ENCODE assay signal across 22 cellular contexts in genomic region chr2:24538720-24539119, GRCh38. TPM values are rescaled to one million over a fixed set of nuclear protein-coding genes. Genes with fewer than 3 reads are reported as not detected.
DNase-seq lines count a peak whose midpoint lies in the region; ATAC-seq, FAIRE-seq and TF ChIP-seq lines count a peak whose summit lies in the region.
"Had no signal": no experiment of that assay in that cellular context is flagged by ENCODE, and none has a peak within 500 bp of the region (broad histone marks: within the 10 kb centered on the region; RNA-seq: fewer than 3 reads in every experiment).

No MANE protein-coding gene starts in this region.

- peaks cover 7% of the 10 kb centered on the region for H3K4me1 ChIP-seq in OCI-LY7 (ENCODE audit: insufficient read depth, low read length, poor library complexity, severe bottlenecking)
- no peaks in the 10 kb centered on the region for H3K4me1 ChIP-seq in right lobe of liver
- H3K4me1 ChIP-seq: BLaER1, lower lobe of right lung, SJSA1 had no signal

- H3K27me3 Mint-ChIP-seq in T-cell = no peaks in the 10 kb centered on the region
- H3K27me3 Mint-ChIP-seq: effector memory CD8-positive, alpha-beta T cell; natural killer cell treated with Interleukin-12 subunit alpha and Interleukin-12 subunit beta and Interleukin-15 and Interleukin-18, amount 100 ng/mL, for 72 hours; T-helper 17 cell had no signal

- no TSS peak for BruUV-seq in OCI-LY7 (replicated peaks; lab: Mats Ljungman, UMichigan)

- H3K4me3 ChIP-seq in GM12865 (ENCODE audit: low read depth, low read length) (no peak overlapping the region), OCI-LY7 (ENCODE audit: low read depth, low read length, poor library complexity, severe bottlenecking) (no peak overlapping the region), right lobe of liver (no peak overlapping the region)
- H3K4me3 ChIP-seq: BLaER1, coronary artery, lower lobe of right lung, SJSA1, transverse colon had no signal

- no peak overlapping the region for H2AFZ ChIP-seq in OCI-LY7 (ENCODE audit: low read length)

- H3K27me3 ChIP-seq in right lobe of liver = no peaks in the 10 kb centered on the region
- H3K27me3 ChIP-seq: BLaER1, SJSA1, transverse colon had no signal

- no peaks in the 10 kb centered on the region for H4K20me1 ChIP-seq in OCI-LY7 (ENCODE audit: insufficient read depth, low read length)
- H4K20me1 ChIP-seq: BLaER1 had no signal

- TF ChIP-seq CTCF in GM12865 (IDR thresholded peaks at IDR 0.05; ENCODE audit: insufficient read depth, low read depth, low read length, missing control alignments) = no peak
- no peak for TF ChIP-seq CTCF in OCI-LY7 (conservative IDR thresholded peaks at IDR 0.05; ENCODE audit: low read length)
- TF ChIP-seq CTCF in right lobe of liver (IDR thresholded peaks at IDR 0.05) = no peak

- H3K9me2 ChIP-seq in OCI-LY7 (ENCODE audit: insufficient read depth, low read length) = no peaks in the 10 kb centered on the region

- H3K9me3 ChIP-seq in OCI-LY7 (ENCODE audit: low read length) (peaks cover 9% of the 10 kb centered on the region; the same call in 1 of the 2 replicates), right lobe of liver (no peaks in the 10 kb centered on the region)
- H3K9me3 ChIP-seq: lower lobe of right lung, SJSA1, transverse colon had no signal

- H3K36me3 ChIP-seq in OCI-LY7 (ENCODE audit: insufficient read depth, low read length) (no peaks in the 10 kb centered on the region), right lobe of liver (no peaks in the 10 kb centered on the region)
- H3K36me3 ChIP-seq: lower lobe of right lung, SJSA1, transverse colon had no signal

- H3K4me2 ChIP-seq in OCI-LY7 (ENCODE audit: low read length) = no peak overlapping the region
- H3K4me2 ChIP-seq: BLaER1 had no signal

- H3K79me2 ChIP-seq in OCI-LY7 (ENCODE audit: insufficient read depth, low read depth, low read length) = no peaks in the 10 kb centered on the region

- peak overlapping the region; percentile 63 for H3K27ac Mint-ChIP-seq in stimulated activated effector memory CD8-positive, alpha-beta T cell treated with anti-CD3 and anti-CD28 coated beads, Interleukin-12 subunit alpha, Interleukin-12 subunit beta, amount 100 ng/mL, for 72 hours
- H3K27ac Mint-ChIP-seq in T-cell = no peak overlapping the region
- H3K27ac Mint-ChIP-seq: effector memory CD8-positive, alpha-beta T cell; T-helper 17 cell had no signal

- no peaks in the 10 kb centered on the region for H3K36me3 Mint-ChIP-seq in stimulated activated effector memory CD8-positive, alpha-beta T cell treated with anti-CD3 and anti-CD28 coated beads, Interleukin-12 subunit alpha, Interleukin-12 subunit beta, amount 100 ng/mL, for 72 hours
- H3K36me3 Mint-ChIP-seq in T-cell = peaks cover 50% of the 10 kb centered on the region

- H3K4me3 Mint-ChIP-seq in stimulated activated effector memory CD8-positive, alpha-beta T cell treated with anti-CD3 and anti-CD28 coated beads, Interleukin-12 subunit alpha, Interleukin-12 subunit beta, amount 100 ng/mL, for 72 hours = no peak overlapping the region
- no peak overlapping the region for H3K4me3 Mint-ChIP-seq in T-cell
- H3K4me3 Mint-ChIP-seq: effector memory CD8-positive, alpha-beta T cell; natural killer cell treated with Interleukin-12 subunit alpha and Interleukin-12 subunit beta and Interleukin-15 and Interleukin-18, amount 100 ng/mL, for 72 hours; T-helper 17 cell had no signal

- peaks cover 68% of the 10 kb centered on the region for H3K4me1 Mint-ChIP-seq in stimulated activated effector memory CD8-positive, alpha-beta T cell treated with anti-CD3 and anti-CD28 coated beads, Interleukin-12 subunit alpha, Interleukin-12 subunit beta, amount 100 ng/mL, for 72 hours
- peaks cover 48 to 61% (median 58%) of the 10 kb centered on the region in 3 donors for H3K4me1 Mint-ChIP-seq in T-cell

- POLR2A ChIA-PET in OCI-LY7 (lab: Charles Lee) = no interaction called here
- POLR2A ChIA-PET in T-cell (lab: Charles Lee) = interaction anchor here in 1 of 2 donors (0.6 kb wide), 1 partner anchor 53 kb away, joined by 4 read pairs; no protein-coding TSS in a partner anchor

- TF ChIP-seq POLR2A in right lobe of liver (IDR thresholded peaks at IDR 0.05) = no peak

- in situ Hi-C loops in KBM-7 (cut with MboI; ENCODE audit: low pct_unique_long_range_greater_than_20kb, low sequenced_read_pairs) = no loop called here

- intact Hi-C loops in OCI-LY7 (cut with micrococcal nuclease; ENCODE audit: unreplicated experiment) (no loop called here), right lobe of liver (cut with DNase I) (no loop called here)

- peaks cover 7% of the 10 kb centered on the region for H3K9me3 Mint-ChIP-seq in stimulated activated effector memory CD8-positive, alpha-beta T cell treated with anti-CD3 and anti-CD28 coated beads, Interleukin-12 subunit alpha, Interleukin-12 subunit beta, amount 100 ng/mL, for 72 hours
- H3K9me3 Mint-ChIP-seq in T-cell = peaks cover 13 to 36% (median 26%) of the 10 kb centered on the region in 3 donors

- no peak for ATAC-seq in stimulated activated effector memory CD8-positive, alpha-beta T cell treated with anti-CD3 and anti-CD28 coated beads, Interleukin-12 subunit alpha, Interleukin-12 subunit beta, amount 100 ng/mL, for 72 hours
- ATAC-seq in T-cell (replicated peaks in 1 of 4) = no peak
- ATAC-seq in right lobe of liver = no peak
- ATAC-seq: effector memory CD8-positive, alpha-beta T cell; lower lobe of right lung; natural killer cell treated with Interleukin-12 subunit alpha and Interleukin-12 subunit beta and Interleukin-15 and Interleukin-18, amount 100 ng/mL, for 72 hours; Panc1; T-helper 17 cell had no signal

- no peak for FAIRE-seq in frontal cortex (lab: Jason Lieb, UNC)
- FAIRE-seq: astrocyte, H54 had no signal

- H3K27ac ChIP-seq in OCI-LY7 (ENCODE audit: low read depth, low read length, poor library complexity, severe bottlenecking) (no peak overlapping the region), right lobe of liver (no peak overlapping the region)
- H3K27ac ChIP-seq: BLaER1, coronary artery, lower lobe of right lung, SJSA1, transverse colon had no signal

- DNase-seq in GM12865 (ENCODE audit: low read depth) (peak; percentile 8), KBM-7 (peak; percentile 40), OCI-LY7 (ENCODE audit: low spot score) (peak; percentile 46), T-cell (no peak), right lobe of liver (no peak), frontal cortex (ENCODE audit: low spot score in 2 of 2) (no peak)
- DNase-seq in stimulated activated effector memory CD8-positive, alpha-beta T cell treated with anti-CD3 and anti-CD28 coated beads, Interleukin-12 subunit alpha, Interleukin-12 subunit beta, amount 100 ng/mL, for 72 hours (ENCODE audit: low spot score in 2 of 2) = no peak
- DNase-seq: activated gamma-delta T cell treated with Interleukin-2 at 50 U/mL for 16 hours; activated T-cell treated with anti-CD3 and anti-CD28 coated beads, Interleukin-2, amount 50 U/mL, for 1 hour; DND-41; effector memory CD8-positive, alpha-beta T cell; erythroblast; lower lobe of right lung; T-helper 17 cell; transverse colon had no signal

- CTCF ChIA-PET in OCI-LY7 (lab: Charles Lee; ENCODE audit: unreplicated experiment) = no interaction called here
- CTCF ChIA-PET in T-cell (lab: Charles Lee) = no interaction called here

- WGBS in right lobe of liver (ENCODE audit: insufficient coverage, low coverage, low lambda C conversion rate, missing lambda C conversion rate) = 61% methylated on average over 4 of the region's 4 CpGs

RNA-seq across cellular contexts. Expression of gene NCOA1, which starts 47.7 kb away (rescaled TPM):
- total RNA-seq in OCI-LY7 (2014; rRNA removed; shearing (Covaris generic)) = 4.3 and 6.1 TPM in 2 replicates
- total RNA-seq in OCI-LY7 (2022) = 12.1 and 17.5 TPM in 2 replicates
- 10 to 100 TPM; 34.7 to 55.5 (median 37.6) TPM for total RNA-seq in T-cell
- 10 to 100 TPM; 13.5 to 18.9 (median 16.4) TPM for total RNA-seq in right lobe of liver
- 150 TPM for total RNA-seq in frontal cortex

Comparison
In these comparisons a context has a peak if more than half of its experiments do, and no peak if none do; other contexts are left out.
1. DNase-seq: peak in GM12865 (single experiment), KBM-7 (single experiment) and OCI-LY7 (single experiment); none in stimulated activated effector memory CD8-positive, alpha-beta T cell treated with anti-CD3 and anti-CD28 coated beads, Interleukin-12 subunit alpha, Interleukin-12 subunit beta, amount 100 ng/mL, for 72 hours (0 of 2), T-cell (0 of 34), right lobe of liver (0 of 3) and frontal cortex (0 of 2).